In the genomic region with DNA sequence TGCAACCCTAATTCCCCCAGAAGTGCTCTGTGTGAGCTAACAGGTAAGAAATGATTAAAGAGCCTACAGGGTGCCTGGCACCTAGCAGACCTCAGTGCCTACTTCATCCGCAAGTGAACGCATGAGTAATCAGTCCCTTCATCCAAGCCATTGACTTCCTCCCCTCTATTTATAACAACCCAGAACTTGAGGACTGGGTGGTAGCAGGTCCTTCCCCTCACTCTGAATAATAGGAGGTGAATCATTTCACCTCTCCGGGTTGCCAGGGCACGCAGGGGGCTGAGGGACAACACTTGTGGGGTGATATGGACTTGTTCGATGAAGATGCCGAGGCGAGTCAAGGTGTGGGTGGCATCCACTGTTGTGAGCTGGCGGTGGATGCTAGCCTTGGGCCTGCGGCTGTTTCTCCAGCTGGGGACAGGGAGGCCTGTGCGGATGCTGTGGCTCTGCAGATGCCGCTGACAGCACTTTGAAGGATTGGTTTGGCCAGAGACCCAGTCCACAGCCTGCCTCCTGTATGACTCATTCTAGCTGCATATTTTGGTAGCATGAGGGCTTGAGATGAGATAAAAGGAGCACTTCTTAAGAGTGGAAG, we compare ENCODE assay signal across 8 cellular contexts. TPM values are rescaled to one million over a fixed set of nuclear protein-coding genes. Genes with fewer than 3 reads are reported as not detected.
DNase-seq lines count a peak whose midpoint lies in the region; ATAC-seq and TF ChIP-seq lines count a peak whose summit lies in the region.

No MANE protein-coding gene starts in this region.

- no peaks in the 10 kb centered on the region for H3K27me3 ChIP-seq in tibial artery

- intact Hi-C loops in tibial artery (cut with DNase I; ENCODE audit: low total_unique reads): no loop called here

- no peaks in the 10 kb centered on the region for H3K36me3 ChIP-seq in tibial artery

- H3K27ac ChIP-seq in tibial artery: peak overlapping the region; percentile 76 to 79

- TF ChIP-seq CTCF in tibial artery (IDR thresholded peaks at IDR 0.05): no peak

- H3K4me3 ChIP-seq in tibial artery: no peak overlapping the region

- CTCF ChIA-PET in HEK293T (lab: Yijun Ruan, JAX): interaction anchor here (1.1 to 1.4 kb wide), 2 partner anchors 12 to 17 kb away, joined by 4 to 5 read pairs; a partner anchor contains a TSS

- POLR2A ChIA-PET in HEK293T (lab: Yijun Ruan, JAX): no interaction called here

- DNase-seq in DMS79 (lab: John Stamatoyannopoulos, UW) (peak; percentile 83), HEK293T (ENCODE audit: extremely low spot score) (no peak), NCI-H2196 (lab: John Stamatoyannopoulos, UW; ENCODE audit: unreplicated experiment) (peak; percentile 58), non-pigmented ciliary epithelial cell (ENCODE audit: low read depth) (peak; percentile 79), tibial artery (peak; percentile 54 to 80), NCI-H2081 treated with DMSO at 0.1 percent for 48 hours (lab: John Stamatoyannopoulos, UW) (no peak)
- peak; percentile 90 for DNase-seq in activated CD8-positive, alpha-beta memory T cell treated with anti-CD3 and anti-CD28 coated beads, Interleukin-2, amount 50 U/mL, for 48 hours

- no peaks in the 10 kb centered on the region for H3K9me3 ChIP-seq in tibial artery

- peaks cover 0 to 59% (median 52%) of the 10 kb centered on the region in 4 donors for H3K4me1 ChIP-seq in tibial artery

- peak; percentile 60 for ATAC-seq in esophagus mucosa

TF ChIP-seq in HEK293T, 16 proteins besides CTCF, POLR2A, EP300 and RAD21:
- TF ChIP-seq, protein P1, sequence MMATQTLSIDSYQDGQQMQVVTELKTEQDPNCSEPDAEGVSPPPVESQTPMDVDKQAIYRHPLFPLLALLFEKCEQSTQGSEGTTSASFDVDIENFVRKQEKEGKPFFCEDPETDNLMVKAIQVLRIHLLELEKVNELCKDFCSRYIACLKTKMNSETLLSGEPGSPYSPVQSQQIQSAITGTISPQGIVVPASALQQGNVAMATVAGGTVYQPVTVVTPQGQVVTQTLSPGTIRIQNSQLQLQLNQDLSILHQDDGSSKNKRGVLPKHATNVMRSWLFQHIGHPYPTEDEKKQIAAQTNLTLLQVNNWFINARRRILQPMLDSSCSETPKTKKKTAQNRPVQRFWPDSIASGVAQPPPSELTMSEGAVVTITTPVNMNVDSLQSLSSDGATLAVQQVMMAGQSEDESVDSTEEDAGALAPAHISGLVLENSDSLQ (IDR thresholded peaks at IDR 0.05): 0 out of 2 replicates have a peak, but pooled peaks have one; percentile 9
- TF ChIP-seq TARDBP (IDR thresholded peaks at IDR 0.05): no peak

RNA-seq across cellular contexts. Expression of a gene that starts 12.3 kb away (rescaled TPM):
- total RNA-seq in esophagus mucosa: 14.3 TPM

Comparison
In these comparisons a context has a peak if more than half of its experiments do, and no peak if none do; other contexts are left out.
1. DNase-seq: peak in DMS79 (single experiment), NCI-H2196 (single experiment), activated CD8-positive, alpha-beta memory T cell treated with anti-CD3 and anti-CD28 coated beads, Interleukin-2, amount 50 U/mL, for 48 hours (single experiment), non-pigmented ciliary epithelial cell (single experiment) and tibial artery (2 of 2); none in HEK293T (single experiment) and NCI-H2081 treated with DMSO at 0.1 percent for 48 hours (single experiment).